Comparison of ENCODE assay signal across 20 cellular contexts in the genomic region with DNA sequence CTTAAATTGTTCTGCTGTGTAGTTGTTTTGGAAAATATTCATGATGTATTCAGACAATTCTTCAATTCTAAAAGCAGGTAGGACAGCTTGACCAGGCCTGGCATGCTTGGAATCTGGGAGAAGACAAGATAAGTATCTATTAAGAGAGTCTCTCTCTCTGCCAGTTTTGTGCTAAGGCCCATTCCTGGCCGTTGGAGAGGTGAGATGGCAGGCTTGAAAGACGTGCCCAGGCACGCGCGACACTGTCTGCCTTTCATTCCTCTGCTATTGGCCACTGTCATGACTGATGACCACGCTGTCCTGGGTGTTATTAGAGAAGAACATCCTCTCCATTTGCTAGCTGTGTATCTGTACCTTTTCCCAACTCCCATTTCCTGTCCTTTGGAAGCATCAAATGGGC.
DNase-seq lines count a peak whose midpoint lies in the region; ATAC-seq and TF ChIP-seq lines count a peak whose summit lies in the region.
"Had no signal": no experiment of that assay in that cellular context is flagged by ENCODE, and none has a peak within 500 bp of the region (broad histone marks: within the 10 kb centered on the region; RNA-seq: fewer than 3 reads in every experiment).

No MANE protein-coding gene starts in this region.

- no peaks in the 10 kb centered on the region for H3K36me3 Mint-ChIP-seq in CD4-positive, alpha-beta memory T cell
- H3K36me3 Mint-ChIP-seq: CD8-positive, alpha-beta T cell had no signal

- peak overlapping the region; percentile 2 for H3K27ac ChIP-seq in left ventricle myocardium inferior (replicated peaks)
- H3K27ac ChIP-seq in RWPE2 (ENCODE audit: poor library complexity, severe bottlenecking) = peak overlapping the region; percentile 58
- peak overlapping the region; percentile 22 for H3K27ac ChIP-seq in epithelial cell of prostate
- no peak overlapping the region for H3K27ac ChIP-seq in CD4-positive, alpha-beta memory T cell (ENCODE audit: low read depth, low read length)
- H3K27ac ChIP-seq: BLaER1, KMS-11 had no signal

- POLR2A ChIA-PET in CD4-positive, alpha-beta memory T cell (lab: Charles Lee; ENCODE audit: partially characterized antibody) = no interaction called here

- ATAC-seq in Right ventricle myocardium superior (ENCODE audit: poor library complexity) = no peak
- peak; percentile 70 for ATAC-seq in RWPE2 (ENCODE audit: low read depth)
- ATAC-seq: CD8-positive, alpha-beta T cell had no signal

- CTCF ChIA-PET in CD4-positive, alpha-beta memory T cell (lab: Charles Lee; ENCODE audit: partially characterized antibody) = no interaction called here

- H3K36me3 ChIP-seq in left ventricle myocardium inferior (no peaks in the 10 kb centered on the region), RWPE2 (ENCODE audit: low read depth) (no peaks in the 10 kb centered on the region)
- no peaks in the 10 kb centered on the region for H3K36me3 ChIP-seq in CD4-positive, alpha-beta memory T cell (ENCODE audit: insufficient read depth, low read length)
- H3K36me3 ChIP-seq: BLaER1 had no signal

- no peak overlapping the region for H3K4me3 Mint-ChIP-seq in CD4-positive, alpha-beta memory T cell
- H3K4me3 Mint-ChIP-seq: CD8-positive, alpha-beta T cell had no signal

- DNase-seq in left ventricle myocardium inferior (no peak), Right ventricle myocardium superior (no peak), RWPE2 (ENCODE audit: low spot score) (peak; percentile 52), epithelial cell of prostate (ENCODE audit: low read depth, low spot score) (no peak), NCI-H774 (lab: John Stamatoyannopoulos, UW) (no peak)
- no peak for DNase-seq in CD4-positive, alpha-beta memory T cell
- no peak for DNase-seq in activated CD8-positive, alpha-beta memory T cell treated with anti-CD3 and anti-CD28 coated beads, Interleukin-2, amount 50 U/mL, for 48 hours
- no peak for DNase-seq in activated effector memory CD4-positive, alpha-beta T cell treated with anti-CD3 and anti-CD28 coated beads, Interleukin-2, amount 50 U/mL, for 16 hours
- DNase-seq: CD8-positive, alpha-beta T cell; DMS79; H7; NCI-H1048; NCI-H1694; NCI-H2081 treated with DMSO at 0.1 percent for 48 hours; NCI-H226; NCI-H524; SHP77 treated with DMSO at 0.1 percent for 48 hours; T-helper 1 cell had no signal

- H3K4me1 ChIP-seq in left ventricle myocardium inferior = peaks cover 71% of the 10 kb centered on the region
- H3K4me1 ChIP-seq in RWPE2 (ENCODE audit: insufficient read depth, poor library complexity, severe bottlenecking) = peaks cover 21% of the 10 kb centered on the region
- H3K4me1 ChIP-seq in CD4-positive, alpha-beta memory T cell (ENCODE audit: insufficient read depth, low read length) = no peaks in the 10 kb centered on the region

- H3K4me1 Mint-ChIP-seq in CD4-positive, alpha-beta memory T cell = no peaks in the 10 kb centered on the region

- H3K27me3 ChIP-seq in left ventricle myocardium inferior (ENCODE audit: low read depth) = no peaks in the 10 kb centered on the region
- no peaks in the 10 kb centered on the region for H3K27me3 ChIP-seq in RWPE2 (ENCODE audit: insufficient read depth, poor library complexity, severe bottlenecking)
- no peaks in the 10 kb centered on the region for H3K27me3 ChIP-seq in CD4-positive, alpha-beta memory T cell (ENCODE audit: insufficient read depth, low read length)
- H3K27me3 ChIP-seq: BLaER1 had no signal

- H3K4me3 ChIP-seq in left ventricle myocardium inferior (no peak overlapping the region), RWPE2 (ENCODE audit: severe bottlenecking) (no peak overlapping the region)
- H3K4me3 ChIP-seq in CD4-positive, alpha-beta memory T cell (ENCODE audit: low read length in 2 of 2) = no peak overlapping the region
- H3K4me3 ChIP-seq: BLaER1 had no signal

- intact Hi-C loops in left ventricle myocardium inferior (cut with micrococcal nuclease) = loop anchor here (10.0 kb wide), 1 partner anchor 72 kb away; no protein-coding TSS in a partner anchor
- intact Hi-C loops in Right ventricle myocardium superior (cut with DNase I) = no loop called here
- intact Hi-C loops in CD4-positive, alpha-beta memory T cell (cut with micrococcal nuclease) = no loop called here

- no peak overlapping the region for H3K27ac Mint-ChIP-seq in CD4-positive, alpha-beta memory T cell
- H3K27ac Mint-ChIP-seq: CD8-positive, alpha-beta T cell had no signal

- no peaks in the 10 kb centered on the region for H3K9me3 Mint-ChIP-seq in CD4-positive, alpha-beta memory T cell
- H3K9me3 Mint-ChIP-seq: CD8-positive, alpha-beta T cell had no signal

- TF ChIP-seq CTCF in left ventricle myocardium inferior (IDR thresholded peaks at IDR 0.05; ENCODE audit: borderline replicate concordance) = no peak
- no peak for TF ChIP-seq CTCF in RWPE2 (IDR thresholded peaks at IDR 0.05; ENCODE audit: poor library complexity, severe bottlenecking)

- H3K9me3 ChIP-seq in left ventricle myocardium inferior (replicated peaks) = no peaks in the 10 kb centered on the region
- no peaks in the 10 kb centered on the region for H3K9me3 ChIP-seq in RWPE2 (ENCODE audit: severe bottlenecking)
- no peaks in the 10 kb centered on the region for H3K9me3 ChIP-seq in CD4-positive, alpha-beta memory T cell (ENCODE audit: control insufficient read depth in 1 of 2, low read length in 2 of 2)
- H3K9me3 ChIP-seq: BLaER1 had no signal

- H3K27me3 Mint-ChIP-seq in CD4-positive, alpha-beta memory T cell = peaks cover 6 to 8% of the 10 kb centered on the region in 2 donors
